Comparison of ENCODE assay signal across 8 cellular contexts in genomic region chr7:19772858-19773337, GRCh38. TPM values are rescaled to one million over a fixed set of nuclear protein-coding genes. Genes with fewer than 3 reads are reported as not detected.
DNase-seq lines count a peak whose midpoint lies in the region; ATAC-seq and TF ChIP-seq lines count a peak whose summit lies in the region.

No MANE protein-coding gene starts in this region.

- H3K4me3 ChIP-seq in NT2/D1 (ENCODE audit: insufficient read length, low read depth): peak overlapping the region; percentile 52
- no peak overlapping the region for H3K4me3 ChIP-seq in effector memory CD4-positive, alpha-beta T cell (ENCODE audit: insufficient read depth, low read depth, low read length, poor library complexity, severe bottlenecking)

- TF ChIP-seq CTCF in foreskin keratinocyte (conservative IDR thresholded peaks at IDR 0.05): no peak

- H3K27me3 ChIP-seq in NT2/D1 (ENCODE audit: insufficient read depth, insufficient read length) (peaks cover 32% of the 10 kb centered on the region), foreskin keratinocyte (peaks cover 56% of the 10 kb centered on the region)
- peaks cover 18% of the 10 kb centered on the region for H3K27me3 ChIP-seq in effector memory CD4-positive, alpha-beta T cell (replicated peaks; ENCODE audit: control insufficient read depth, insufficient read depth, low read length, poor library complexity, severe bottlenecking)

- peaks cover 3% of the 10 kb centered on the region for H3K4me1 ChIP-seq in NT2/D1 (ENCODE audit: insufficient read depth, insufficient read length)
- peaks cover 5% of the 10 kb centered on the region for H3K4me1 ChIP-seq in foreskin keratinocyte
- no peaks in the 10 kb centered on the region for H3K4me1 ChIP-seq in effector memory CD4-positive, alpha-beta T cell (ENCODE audit: control insufficient read depth, insufficient read depth, low read length, poor library complexity, severe bottlenecking)

- peak; percentile 90 for ATAC-seq in foreskin keratinocyte
- ATAC-seq in HG03442 (IDR thresholded peaks at IDR 0.05; ENCODE audit: unreplicated experiment): no peak

- peak overlapping the region; percentile 53 for H3K9ac ChIP-seq in NT2/D1 (ENCODE audit: insufficient read length, low read depth)

- H3K36me3 ChIP-seq in NT2/D1 (ENCODE audit: insufficient read depth, insufficient read length, low read length): no peaks in the 10 kb centered on the region
- no peaks in the 10 kb centered on the region for H3K36me3 ChIP-seq in effector memory CD4-positive, alpha-beta T cell (ENCODE audit: control insufficient read depth, insufficient read depth, low read length)

- no peak overlapping the region for H3K27ac ChIP-seq in foreskin keratinocyte
- no peak overlapping the region for H3K27ac ChIP-seq in effector memory CD4-positive, alpha-beta T cell (ENCODE audit: insufficient read depth, low read length, poor library complexity, severe bottlenecking)

- peak; percentile 56 for DNase-seq in GM03348 (ENCODE audit: low spot score)
- DNase-seq in NT2/D1 (ENCODE audit: low read depth, low spot score): peak; percentile 64
- DNase-seq in foreskin keratinocyte: peak; percentile 20 to 47
- DNase-seq in putamen (ENCODE audit: low spot score): peak; percentile 41
- DNase-seq in effector memory CD4-positive, alpha-beta T cell: no peak
- no peak for DNase-seq in NCI-H1417 (lab: John Stamatoyannopoulos, UW)
- DNase-seq in SW 1271 (lab: John Stamatoyannopoulos, UW): no peak

- H3K9me3 ChIP-seq in NT2/D1 (ENCODE audit: insufficient read depth, low read length): no peaks in the 10 kb centered on the region
- H3K9me3 ChIP-seq in effector memory CD4-positive, alpha-beta T cell (ENCODE audit: control insufficient read depth, low read length): no peaks in the 10 kb centered on the region

RNA-seq across cellular contexts. Expression of gene TMEM196, which starts 0.5 kb away (rescaled TPM):
- total RNA-seq in foreskin keratinocyte: not detected in 2 replicates
- not detected in 2 replicates for polyA plus RNA-seq in foreskin keratinocyte

Comparison
In these comparisons a context has a peak if more than half of its experiments do, and no peak if none do; other contexts are left out.
1. DNase-seq: peak in GM03348 (single experiment), NT2/D1 (single experiment), foreskin keratinocyte (2 of 2) and putamen (single experiment); none in effector memory CD4-positive, alpha-beta T cell (0 of 3), NCI-H1417 (0 of 3) and SW 1271 (0 of 2).